Comparison of ENCODE assay signal across 9 cellular contexts in genomic region chr5:157607371-157608161, GRCh38. TPM values are rescaled to one million over a fixed set of nuclear protein-coding genes. Genes with fewer than 3 reads are reported as not detected.
DNase-seq lines count a peak whose midpoint lies in the region; ATAC-seq and TF ChIP-seq lines count a peak whose summit lies in the region.
"Had no signal": no experiment of that assay in that cellular context is flagged by ENCODE, and none has a peak within 500 bp of the region (broad histone marks: within the 10 kb centered on the region; RNA-seq: fewer than 3 reads in every experiment).

No MANE protein-coding gene starts in this region.

- ATAC-seq in GM19438 (IDR thresholded peaks at IDR 0.05; ENCODE audit: low read depth, unreplicated experiment): peak; percentile 52
- peak; percentile 67 to 68 for ATAC-seq in activated T-cell treated with anti-CD3 and anti-CD28 coated beads, Interleukin-2, amount 50 U/mL, for 4 hours
- no peak for ATAC-seq in body of pancreas

- no peaks in the 10 kb centered on the region for H3K27me3 Mint-ChIP-seq in activated T-cell treated with anti-CD3 and anti-CD28 coated beads, Interleukin-2, amount 50 U/mL, for 4 hours (ENCODE audit: low read depth)

- H3K79me1 ChIP-seq in mesenchymal stem cell (replicated peaks; ENCODE audit: low read length, poor library complexity, severe bottlenecking): no peaks in the 10 kb centered on the region

- 53% methylated on average over 6 of the region's 7 CpGs for WGBS in mesenchymal stem cell
- WGBS in body of pancreas, 2 donors: 63 to 64% methylated on average over 7 of the region's 7 CpGs

- H2BK15ac ChIP-seq in mesenchymal stem cell (ENCODE audit: low read depth, poor library complexity, severe bottlenecking): no peak overlapping the region

- H3K27me3 ChIP-seq in mesenchymal stem cell (ENCODE audit: control insufficient read depth in 1 of 2, insufficient read depth in 1 of 2, low read length in 2 of 2) (no peaks in the 10 kb centered on the region), colonic mucosa (no peaks in the 10 kb centered on the region), body of pancreas (no peaks in the 10 kb centered on the region)

- H3K36me3 ChIP-seq in mesenchymal stem cell (ENCODE audit: control insufficient read depth in 1 of 2, insufficient read depth in 2 of 2, low read depth in 1 of 2, low read length in 2 of 2) (no peaks in the 10 kb centered on the region), colonic mucosa (no peaks in the 10 kb centered on the region), body of pancreas (replicated peaks in 1 of 2; ENCODE audit: insufficient read depth in 1 of 2, low read depth in 2 of 2) (no peaks in the 10 kb centered on the region)

- peak overlapping the region; percentile 14 for H3K9ac ChIP-seq in mesenchymal stem cell (ENCODE audit: low read length)
- no peak overlapping the region for H3K9ac ChIP-seq in colonic mucosa (ENCODE audit: low read depth in 2 of 2, low read length in 2 of 2)
- H3K9ac ChIP-seq: parathyroid adenoma had no signal

- intact Hi-C loops in colonic mucosa (cut with DNase I) (no loop called here), body of pancreas (cut with DNase I) (no loop called here)

- H2AK5ac ChIP-seq in mesenchymal stem cell (ENCODE audit: low read length, severe bottlenecking): peak overlapping the region; percentile 13

- H3K4me2 ChIP-seq in mesenchymal stem cell (ENCODE audit: low read length, poor library complexity, severe bottlenecking): no peak overlapping the region

- H4K8ac ChIP-seq in mesenchymal stem cell (ENCODE audit: low read length): no peak overlapping the region

- H3K4me3 Mint-ChIP-seq in activated T-cell treated with anti-CD3 and anti-CD28 coated beads, Interleukin-2, amount 50 U/mL, for 4 hours: peak overlapping the region; percentile 1

- no peaks in the 10 kb centered on the region for H3K9me3 Mint-ChIP-seq in activated T-cell treated with anti-CD3 and anti-CD28 coated beads, Interleukin-2, amount 50 U/mL, for 4 hours

- no peak overlapping the region for H4K91ac ChIP-seq in mesenchymal stem cell (ENCODE audit: low read length)

- DNase-seq in LoVo (ENCODE audit: low spot score) (peak; percentile 62), mesenchymal stem cell (peak; percentile 51), colonic mucosa (no peak), body of pancreas (no peak), HuH-7 (ENCODE audit: low spot score) (no peak), SIG-M5 (lab: John Stamatoyannopoulos, UW) (no peak)
- peak; percentile 62 for DNase-seq in activated T-cell treated with anti-CD3 and anti-CD28 coated beads, Interleukin-2, amount 50 U/mL, for 4 hours

- no peak overlapping the region for H2BK120ac ChIP-seq in mesenchymal stem cell (ENCODE audit: low read depth, low read length)

- H3K4me1 ChIP-seq in mesenchymal stem cell (ENCODE audit: control insufficient read depth, insufficient read depth, low read depth, low read length) (peaks cover 10% of the 10 kb centered on the region), colonic mucosa (no peaks in the 10 kb centered on the region), body of pancreas (no peaks in the 10 kb centered on the region)
- H3K4me1 ChIP-seq: parathyroid adenoma had no signal

- H3K9me3 ChIP-seq in mesenchymal stem cell (ENCODE audit: control insufficient read depth, low read length): no peaks in the 10 kb centered on the region
- H3K9me3 ChIP-seq in colonic mucosa: no peaks in the 10 kb centered on the region
- no peaks in the 10 kb centered on the region for H3K9me3 ChIP-seq in body of pancreas

- H3K27ac ChIP-seq in mesenchymal stem cell (ENCODE audit: low read length, poor library complexity, severe bottlenecking) (peak overlapping the region; percentile 7), colonic mucosa (no peak overlapping the region), body of pancreas (no peak overlapping the region)
- H3K27ac ChIP-seq: parathyroid adenoma had no signal

- H2AFZ ChIP-seq in mesenchymal stem cell (ENCODE audit: low read depth, low read length): no peak overlapping the region
- H2AFZ ChIP-seq: parathyroid adenoma had no signal

- TF ChIP-seq CTCF in colonic mucosa (IDR thresholded peaks at IDR 0.05) (no peak), body of pancreas (IDR thresholded peaks at IDR 0.05) (no peak)

- H3K4ac ChIP-seq in mesenchymal stem cell (ENCODE audit: low read depth in 1 of 2, low read length in 2 of 2): no peak overlapping the region

- no peak overlapping the region for H2BK5ac ChIP-seq in mesenchymal stem cell (ENCODE audit: low read depth, low read length, poor library complexity, severe bottlenecking)

- peaks cover 67% of the 10 kb centered on the region for H3K4me1 Mint-ChIP-seq in activated T-cell treated with anti-CD3 and anti-CD28 coated beads, Interleukin-2, amount 50 U/mL, for 4 hours (ENCODE audit: low read depth)

- H3K36me3 Mint-ChIP-seq in activated T-cell treated with anti-CD3 and anti-CD28 coated beads, Interleukin-2, amount 50 U/mL, for 4 hours (ENCODE audit: insufficient read depth): no peaks in the 10 kb centered on the region

- H3K4me3 ChIP-seq in mesenchymal stem cell (ENCODE audit: insufficient read depth in 1 of 2, low read depth in 1 of 2, low read length in 2 of 2) (no peak overlapping the region), colonic mucosa (no peak overlapping the region), body of pancreas (no peak overlapping the region)

- no peak overlapping the region for H3K14ac ChIP-seq in mesenchymal stem cell (ENCODE audit: low read length in 2 of 2)

- TF ChIP-seq POLR2A in body of pancreas (IDR thresholded peaks at IDR 0.05): no peak

- no peak overlapping the region for H2BK12ac ChIP-seq in mesenchymal stem cell (ENCODE audit: low read length in 2 of 2)

- no peak overlapping the region for H3K23ac ChIP-seq in mesenchymal stem cell (ENCODE audit: low read length in 2 of 2)

- H3K18ac ChIP-seq in mesenchymal stem cell (ENCODE audit: low read depth in 1 of 2, low read length in 2 of 2): no peak overlapping the region

RNA-seq across cellular contexts. Expression of gene ADAM19, which starts 32.0 kb away (rescaled TPM):
- total RNA-seq in activated T-cell treated with anti-CD3 and anti-CD28 coated beads, Interleukin-2, amount 50 U/mL, for 4 hours: 10 to 100 TPM; 37.9 to 54.9 (median 49.2) TPM
- 57.9 TPM for polyA plus RNA-seq in mesenchymal stem cell (2013, experiment 1 of 2)
- polyA plus RNA-seq in mesenchymal stem cell (2013, experiment 2 of 2): 57.0 TPM
- total RNA-seq in colonic mucosa (10 to 100 TPM in 1 of 2 donors, 1 to 10 TPM in 1; 2.9 to 12.8 TPM), body of pancreas (1 to 10 TPM; 1.3 to 1.6 TPM)

RNA-seq across cellular contexts. Expression of gene SOX30, which starts 44.7 kb away (rescaled TPM):
- total RNA-seq in activated T-cell treated with anti-CD3 and anti-CD28 coated beads, Interleukin-2, amount 50 U/mL, for 4 hours: under 1 TPM in 1 of 3 donors, not detected in 2; 0.08 TPM
- not detected for polyA plus RNA-seq in mesenchymal stem cell (2013, experiment 1 of 2)
- polyA plus RNA-seq in mesenchymal stem cell (2013, experiment 2 of 2): not detected
- total RNA-seq in colonic mucosa: under 1 TPM; 0.08 to 0.42 TPM
- total RNA-seq in body of pancreas: not detected

Comparison
In these comparisons a context has a peak if more than half of its experiments do, and no peak if none do; other contexts are left out.
1. DNase-seq: peak in LoVo (single experiment), activated T-cell treated with anti-CD3 and anti-CD28 coated beads, Interleukin-2, amount 50 U/mL, for 4 hours (single experiment) and mesenchymal stem cell (single experiment); none in colonic mucosa (single experiment), body of pancreas (0 of 4), HuH-7 (single experiment) and SIG-M5 (single experiment).